23 cellular contexts compared by ENCODE assay signal in the genomic region with DNA sequence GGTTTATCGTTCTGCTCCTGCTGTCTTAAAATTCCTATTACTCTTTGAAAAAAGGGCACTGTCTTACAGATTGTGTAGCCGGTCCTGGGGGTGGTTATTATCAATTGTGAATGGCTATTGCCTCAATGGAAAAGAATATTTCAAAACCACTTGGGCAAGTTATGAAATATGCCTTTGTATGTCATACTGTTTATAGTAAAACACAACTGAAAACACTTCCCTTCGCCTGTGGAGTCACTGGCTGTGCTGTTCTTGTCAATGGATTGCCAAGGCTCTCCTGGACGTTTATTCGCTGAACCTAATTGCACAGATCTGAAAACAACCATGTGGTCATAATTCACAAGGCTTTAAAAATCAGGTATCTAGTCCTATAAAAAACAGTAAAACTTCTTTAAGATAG. TPM values are rescaled to one million over a fixed set of nuclear protein-coding genes. Genes with fewer than 3 reads are reported as not detected.
DNase-seq lines count a peak whose midpoint lies in the region; ATAC-seq and TF ChIP-seq lines count a peak whose summit lies in the region.
"Had no signal": no experiment of that assay in that cellular context is flagged by ENCODE, and none has a peak within 500 bp of the region (broad histone marks: within the 10 kb centered on the region; RNA-seq: fewer than 3 reads in every experiment).

No MANE protein-coding gene starts in this region.

- H3K4me1 ChIP-seq in gastrocnemius medialis = no peaks in the 10 kb centered on the region

- no peak for TF ChIP-seq POLR2A in gastrocnemius medialis (IDR thresholded peaks at IDR 0.05)

- no peak for ATAC-seq in stimulated activated naive CD8-positive, alpha-beta T cell treated with anti-CD3 and anti-CD28 coated beads, Interleukin-15, Interleukin-2, amounts not matched to agents 100 U/mL and 50 U/mL, for 24 hours
- ATAC-seq in gastrocnemius medialis = no peak
- ATAC-seq: GM12878, heart left ventricle had no signal

- no peaks in the 10 kb centered on the region for H3K27me3 Mint-ChIP-seq in stimulated activated naive CD8-positive, alpha-beta T cell treated with anti-CD3 and anti-CD28 coated beads, Interleukin-15, Interleukin-2, amounts not matched to agents 100 ng/mL and 50 ng/mL, for 24 hours
- H3K27me3 Mint-ChIP-seq in glutamatergic neuron (ENCODE audit: unreplicated experiment) = peaks cover 2% of the 10 kb centered on the region

- TF ChIP-seq CTCF in glutamatergic neuron (IDR thresholded peaks at IDR 0.05; ENCODE audit: partially characterized antibody, unreplicated experiment) (no peak), gastrocnemius medialis (IDR thresholded peaks at IDR 0.05 in 4 of 5, conservative IDR thresholded peaks at IDR 0.05 in 1 of 5) (no peak)

- peak overlapping the region; percentile 67 for H3K27ac Mint-ChIP-seq in stimulated activated naive CD8-positive, alpha-beta T cell treated with anti-CD3 and anti-CD28 coated beads, Interleukin-15, Interleukin-2, amounts not matched to agents 100 ng/mL and 50 ng/mL, for 24 hours
- H3K27ac Mint-ChIP-seq in glutamatergic neuron (ENCODE audit: unreplicated experiment) = no peak overlapping the region
- H3K27ac Mint-ChIP-seq: mesothelial cell of epicardium had no signal

- H3K4me3 Mint-ChIP-seq in stimulated activated naive CD8-positive, alpha-beta T cell treated with anti-CD3 and anti-CD28 coated beads, Interleukin-15, Interleukin-2, amounts not matched to agents 100 ng/mL and 50 ng/mL, for 24 hours = no peak overlapping the region
- H3K4me3 Mint-ChIP-seq in glutamatergic neuron (ENCODE audit: unreplicated experiment) = no peak overlapping the region
- H3K4me3 Mint-ChIP-seq: mesothelial cell of epicardium had no signal

- no peaks in the 10 kb centered on the region for H3K27me3 ChIP-seq in gastrocnemius medialis
- H3K27me3 ChIP-seq: heart left ventricle had no signal

- in situ Hi-C loops in SK-MEL-5 (cut with HindIII; ENCODE audit: low pct_unique_long_range_greater_than_20kb, low sequenced_read_pairs) = no loop called here
- in situ Hi-C loops in gastrocnemius medialis (cut with MboI; ENCODE audit: low sequenced_read_pairs in 4 of 4) = no loop called here

- no peak overlapping the region for H3K4me3 ChIP-seq in gastrocnemius medialis
- H3K4me3 ChIP-seq: coronary artery, GM12878, heart left ventricle had no signal

- no peaks in the 10 kb centered on the region for H3K36me3 Mint-ChIP-seq in stimulated activated naive CD8-positive, alpha-beta T cell treated with anti-CD3 and anti-CD28 coated beads, Interleukin-15, Interleukin-2, amounts not matched to agents 100 ng/mL and 50 ng/mL, for 24 hours (ENCODE audit: low read depth)
- no peaks in the 10 kb centered on the region for H3K36me3 Mint-ChIP-seq in glutamatergic neuron (ENCODE audit: unreplicated experiment)
- H3K36me3 Mint-ChIP-seq: mesothelial cell of epicardium had no signal

- intact Hi-C loops in gastrocnemius medialis (cut with DNase I; ENCODE audit: low total_unique reads) = no loop called here

- no peaks in the 10 kb centered on the region for H3K9me3 ChIP-seq in gastrocnemius medialis
- H3K9me3 ChIP-seq: heart left ventricle had no signal

- peaks cover 82% of the 10 kb centered on the region for H3K4me1 Mint-ChIP-seq in stimulated activated naive CD8-positive, alpha-beta T cell treated with anti-CD3 and anti-CD28 coated beads, Interleukin-15, Interleukin-2, amounts not matched to agents 100 ng/mL and 50 ng/mL, for 24 hours (ENCODE audit: low read depth)
- peaks cover 30% of the 10 kb centered on the region for H3K4me1 Mint-ChIP-seq in glutamatergic neuron (ENCODE audit: low read depth, unreplicated experiment)
- H3K4me1 Mint-ChIP-seq: mesothelial cell of epicardium had no signal

- H3K9me3 Mint-ChIP-seq in stimulated activated naive CD8-positive, alpha-beta T cell treated with anti-CD3 and anti-CD28 coated beads, Interleukin-15, Interleukin-2, amounts not matched to agents 100 ng/mL and 50 ng/mL, for 24 hours = no peaks in the 10 kb centered on the region
- peaks cover 4% of the 10 kb centered on the region for H3K9me3 Mint-ChIP-seq in glutamatergic neuron (ENCODE audit: unreplicated experiment)
- H3K9me3 Mint-ChIP-seq: mesothelial cell of epicardium had no signal

- DNase-seq in stimulated activated naive CD8-positive, alpha-beta T cell treated with anti-CD3 and anti-CD28 coated beads, Interleukin-15, Interleukin-2, amounts not matched to agents 100 U/mL and 50 U/mL, for 24 hours = no peak
- peak; percentile 70 for DNase-seq in SK-MEL-5 (ENCODE audit: low read depth, low spot score)
- DNase-seq in fibroblast of peridontal ligament (ENCODE audit: extremely low read depth) = peak; percentile 6
- no peak for DNase-seq in glutamatergic neuron
- DNase-seq in 8988T = no peak
- DNase-seq in gastrocnemius medialis = no peak
- no peak for DNase-seq in cerebellar nuclear complex (lab: John Stamatoyannopoulos, UW)
- DNase-seq: activated CD4-positive, alpha-beta T cell treated with anti-CD3 and anti-CD28 coated beads, Interleukin-2, amount 50 U/mL, for 1 hour; aorta; heart left ventricle; KG1; NCI-H1417 treated with DMSO at 0.1 percent for 48 hours; NCI-H345; occipital lobe; right cardiac atrium; SHP77 treated with DMSO at 0.1 percent for 48 hours; T1000 had no signal

- H3K27ac ChIP-seq in gastrocnemius medialis = no peak overlapping the region
- H3K27ac ChIP-seq: coronary artery, epithelial cell of prostate had no signal

- no peaks in the 10 kb centered on the region for H3K36me3 ChIP-seq in gastrocnemius medialis
- H3K36me3 ChIP-seq: heart left ventricle had no signal

RNA-seq across cellular contexts. Expression of a gene that starts 47.8 kb away (rescaled TPM):
- 0.03 TPM in 1 of 2 replicates, not detected in the other for total RNA-seq in SK-MEL-5 (2014; rRNA removed; shearing (Covaris generic))
- polyA plus RNA-seq in SK-MEL-5 (2015; cell fraction: cytosol; rRNA removed) = 0.18 and 0.33 TPM in 2 replicates
- polyA plus RNA-seq in SK-MEL-5 (2015; cell fraction: nucleus; rRNA removed) = 0.68 TPM in 1 of 2 replicates, not detected in the other
- total RNA-seq in glutamatergic neuron (ENCODE audit: unreplicated experiment) (not detected), gastrocnemius medialis (under 1 TPM in 2 of 4 donors, not detected in 2; 0.25 to 0.44 TPM)
- total RNA-seq: H4 had no signal

Comparison
In these comparisons a context has a peak if more than half of its experiments do, and no peak if none do; other contexts are left out.
1. DNase-seq: peak in SK-MEL-5 (single experiment) and fibroblast of peridontal ligament (single experiment); none in stimulated activated naive CD8-positive, alpha-beta T cell treated with anti-CD3 and anti-CD28 coated beads, Interleukin-15, Interleukin-2, amounts not matched to agents 100 U/mL and 50 U/mL, for 24 hours (single experiment), glutamatergic neuron (single experiment), 8988T (single experiment), gastrocnemius medialis (0 of 2) and cerebellar nuclear complex (0 of 2).